12 cellular contexts compared by ENCODE assay signal in genomic region chr17:17710355-17710727, GRCh38. TPM values are rescaled to one million over a fixed set of nuclear protein-coding genes. Genes with fewer than 3 reads are reported as not detected.
DNase-seq lines count a peak whose midpoint lies in the region; ATAC-seq, FAIRE-seq and TF ChIP-seq lines count a peak whose summit lies in the region.
"Had no signal": no experiment of that assay in that cellular context is flagged by ENCODE, and none has a peak within 500 bp of the region (broad histone marks: within the 10 kb centered on the region; RNA-seq: fewer than 3 reads in every experiment).

No MANE protein-coding gene starts in this region.

- DNase-seq in right atrium auricular region (ENCODE audit: low spot score) (no peak), left cardiac atrium (no peak), epithelial cell of prostate (ENCODE audit: low read depth, low spot score) (no peak), osteocyte (ENCODE audit: extremely low spot score, unreplicated experiment) (no peak), urothelium cell line (ENCODE audit: low spot score) (no peak), DMS153 treated with DMSO at 0.1 percent for 48 hours (lab: John Stamatoyannopoulos, UW; ENCODE audit: unreplicated experiment) (no peak), NCI-H187 treated with DMSO at 0.1 percent for 48 hours (lab: John Stamatoyannopoulos, UW) (no peak)
- no peak for DNase-seq in activated CD4-positive, CD25-positive, alpha-beta regulatory T cell (lab: John Stamatoyannopoulos, UW)
- DNase-seq: activated CD4-positive, alpha-beta T cell treated with anti-CD3 and anti-CD28 coated beads for 1 hour; activated T-cell treated with anti-CD3 and anti-CD28 coated beads, Interleukin-2, amount 50 U/mL, for 72 hours; DMS 273 treated with DMSO at 0.1 percent for 48 hours; T-helper 1 cell had no signal

- H3K36me3 Mint-ChIP-seq in osteocyte (ENCODE audit: unreplicated experiment) = peaks cover under 1% of the 10 kb centered on the region

- peak overlapping the region; percentile 91 for H3K27ac Mint-ChIP-seq in osteocyte (ENCODE audit: unreplicated experiment)
- H3K27ac Mint-ChIP-seq: activated T-cell treated with anti-CD3 and anti-CD28 coated beads, Interleukin-2, amount 50 U/mL, for 72 hours had no signal

- no peak for FAIRE-seq in urothelium cell line (lab: Jason Lieb, UNC)

- no peak for TF ChIP-seq CTCF in right atrium auricular region (IDR thresholded peaks at IDR 0.05)
- no peak for TF ChIP-seq CTCF in osteocyte (IDR thresholded peaks at IDR 0.05)

- no peaks in the 10 kb centered on the region for H3K9me3 ChIP-seq in right atrium auricular region

- H3K27ac ChIP-seq in right atrium auricular region (peak overlapping the region; percentile 40 to 65), epithelial cell of prostate (peak overlapping the region; percentile 64)

- H3K9me3 Mint-ChIP-seq in osteocyte (ENCODE audit: unreplicated experiment) = no peaks in the 10 kb centered on the region
- H3K9me3 Mint-ChIP-seq: activated T-cell treated with anti-CD3 and anti-CD28 coated beads, Interleukin-2, amount 50 U/mL, for 72 hours had no signal

- H3K4me3 ChIP-seq in right atrium auricular region = no peak overlapping the region

- H3K27me3 Mint-ChIP-seq in osteocyte (ENCODE audit: unreplicated experiment) = no peaks in the 10 kb centered on the region

- ATAC-seq in left cardiac atrium = no peak
- ATAC-seq: activated T-cell treated with anti-CD3 and anti-CD28 coated beads, Interleukin-2, amount 50 U/mL, for 72 hours had no signal

- intact Hi-C loops in left cardiac atrium (cut with DNase I) = no loop called here

- H3K4me3 Mint-ChIP-seq in osteocyte (ENCODE audit: unreplicated experiment) = no peak overlapping the region
- H3K4me3 Mint-ChIP-seq: activated T-cell treated with anti-CD3 and anti-CD28 coated beads, Interleukin-2, amount 50 U/mL, for 72 hours had no signal

- H3K4me1 ChIP-seq in right atrium auricular region = peaks cover 0 to 48% of the 10 kb centered on the region in 2 donors

- no peaks in the 10 kb centered on the region for H3K27me3 ChIP-seq in right atrium auricular region

- peaks cover 92% of the 10 kb centered on the region for H3K4me1 Mint-ChIP-seq in osteocyte (ENCODE audit: unreplicated experiment)

- no peaks in the 10 kb centered on the region for H3K36me3 ChIP-seq in right atrium auricular region

RNA-seq across cellular contexts. Expression of gene RAI1, which starts 29.1 kb away (rescaled TPM):
- 10 to 100 TPM; 23.8 to 24.9 TPM for total RNA-seq in right atrium auricular region
- total RNA-seq in left cardiac atrium = 10 to 100 TPM; 22.4 to 32.3 TPM
- 40.0 and 40.1 TPM in 2 replicates for total RNA-seq in osteocyte
